In genomic region chr1:26724938-26725337, GRCh38 we compare ENCODE assay signal across 14 cellular contexts. TPM values are rescaled to one million over a fixed set of nuclear protein-coding genes. Genes with fewer than 3 reads are reported as not detected.
DNase-seq lines count a peak whose midpoint lies in the region; ATAC-seq, FAIRE-seq and TF ChIP-seq lines count a peak whose summit lies in the region.
"Had no signal": no experiment of that assay in that cellular context is flagged by ENCODE, and none has a peak within 500 bp of the region (broad histone marks: within the 10 kb centered on the region; RNA-seq: fewer than 3 reads in every experiment).

No MANE protein-coding gene starts in this region.

- no peak overlapping the region for H3T11ph ChIP-seq in H9 (ENCODE audit: low read length)

- no peak overlapping the region for H4K91ac ChIP-seq in H9 (ENCODE audit: insufficient read length, low read depth, low read length)

- no peak for FAIRE-seq in astrocyte (lab: Jason Lieb, UNC)

- no peak overlapping the region for H2BK120ac ChIP-seq in H9 (ENCODE audit: low read depth, low read length, poor library complexity, severe bottlenecking)

- no peak overlapping the region for H3K14ac ChIP-seq in H9 (ENCODE audit: insufficient read depth, low read length)

- no peak overlapping the region for H2BK5ac ChIP-seq in H9 (ENCODE audit: insufficient read length, low read length)

- no peak overlapping the region for H3K18ac ChIP-seq in H9 (ENCODE audit: insufficient read length, low read depth, low read length)

- no peak overlapping the region for H3K23ac ChIP-seq in H9 (ENCODE audit: insufficient read length, low read depth, low read length)

- no peak for TF ChIP-seq EP300 in sigmoid colon (IDR thresholded peaks at IDR 0.05)

- no peak overlapping the region for H2BK12ac ChIP-seq in H9 (ENCODE audit: insufficient read length, low read depth, low read length)

- H3K4me1 Mint-ChIP-seq in H9 (peaks cover 71 to 72% of the 10 kb centered on the region in 2 experiments), astrocyte (ENCODE audit: low read depth, unreplicated experiment) (peaks cover 66% of the 10 kb centered on the region), osteocyte (ENCODE audit: unreplicated experiment) (peaks cover 62% of the 10 kb centered on the region)

- no peak overlapping the region for H3K4me3 ChIP-seq in BLaER1 treated with 17β-estradiol and CSF1 and Interleukin-3, amounts not matched to agents 10 nM and 100 nM
- H3K4me3 ChIP-seq in astrocyte (ENCODE audit: insufficient read depth, low read depth, low read length) (no peak overlapping the region), mesodermal cell (ENCODE audit: extremely low read depth, insufficient read depth, low read length, poor library complexity, severe bottlenecking) (no peak overlapping the region), sigmoid colon (no peak overlapping the region)
- H3K4me3 ChIP-seq: lower lobe of right lung had no signal

- no peaks in the 10 kb centered on the region for H3K9me3 ChIP-seq in BLaER1 treated with 17β-estradiol and CSF1 and Interleukin-3, amounts not matched to agents 10 nM and 100 nM (replicated peaks in 1 of 11)
- H3K9me3 ChIP-seq in H9 (ENCODE audit: control insufficient read depth, low read depth, low read length) (no peaks in the 10 kb centered on the region), astrocyte (ENCODE audit: insufficient read depth, low read depth, low read length) (no peaks in the 10 kb centered on the region), mesodermal cell (ENCODE audit: control insufficient read depth, low read length) (no peaks in the 10 kb centered on the region), sigmoid colon (no peaks in the 10 kb centered on the region)
- H3K9me3 ChIP-seq: lower lobe of right lung, psoas muscle had no signal

- H2AFZ ChIP-seq in H9 (ENCODE audit: low read length) = no peak overlapping the region
- H2AFZ ChIP-seq in astrocyte (ENCODE audit: low read depth, low read length) = no peak overlapping the region

- peak overlapping the region; percentile 69 to 93 (median 86) for H3K4me2 ChIP-seq in BLaER1 treated with 17β-estradiol and CSF1 and Interleukin-3, amounts not matched to agents 10 nM and 100 nM
- H3K4me2 ChIP-seq in H9 (ENCODE audit: insufficient read depth, insufficient read length, low read length) (peak overlapping the region; percentile 74), astrocyte (ENCODE audit: low read length) (peak overlapping the region; percentile 1)

- TF ChIP-seq CTCF in H9 (conservative IDR thresholded peaks at IDR 0.05) (no peak), astrocyte (IDR thresholded peaks at IDR 0.05; ENCODE audit: insufficient read depth, low read depth, low read length) (no peak), osteocyte (IDR thresholded peaks at IDR 0.05) (no peak), sigmoid colon (IDR thresholded peaks at IDR 0.05) (no peak)

- H3K4me3 Mint-ChIP-seq in H9 (peak overlapping the region; percentile 43 to 72), astrocyte (ENCODE audit: unreplicated experiment) (peak overlapping the region; percentile 30), osteocyte (ENCODE audit: unreplicated experiment) (no peak overlapping the region)

- H2AK5ac ChIP-seq in H9 (ENCODE audit: insufficient read length, low read length) = no peak overlapping the region

- no CpG with 5 or more reads among the region's 1 CpG for WGBS in H9 (ENCODE audit: extremely low coverage, insufficient read length, low lambda C conversion rate)
- WGBS in mesodermal cell (ENCODE audit: insufficient coverage in 2 of 2), 2 experiments = 0% methylated on average over 1 of the region's 1 CpG; no CpG with 5 or more reads in 1 of the 2 experiments
- WGBS in sigmoid colon, 2 donors = 26 to 30% methylated on average over 1 of the region's 1 CpG

- H4K8ac ChIP-seq in H9 (replicated peaks; ENCODE audit: insufficient read length, low read depth, low read length) = no peak overlapping the region

- H2BK15ac ChIP-seq in H9 (ENCODE audit: low read depth, low read length) = no peak overlapping the region

- no peak overlapping the region for H2BK20ac ChIP-seq in H9 (ENCODE audit: low read depth, low read length, poor library complexity, severe bottlenecking)

- DNase-seq in H9 = peak; percentile 41
- peak; percentile 31 for DNase-seq in astrocyte (ENCODE audit: low read depth)
- DNase-seq in osteocyte (ENCODE audit: extremely low spot score, unreplicated experiment) = no peak
- DNase-seq in sigmoid colon = no peak
- no peak for DNase-seq in Ammon's horn (ENCODE audit: low spot score)
- DNase-seq: activated CD4-positive, alpha-beta T cell treated with anti-CD3 and anti-CD28 coated beads, Interleukin-2, amount 50 U/mL, for 1 hour; lower lobe of right lung; NCI-H1436 treated with DMSO at 0.1 percent for 48 hours; NCI-H82; psoas muscle; SW 1271 had no signal

- intact Hi-C loops in sigmoid colon (cut with DNase I) = loop anchor here (5.0 kb wide), 2 partner anchors 48 to 52 kb away; no protein-coding TSS in a partner anchor

- H3K4me1 ChIP-seq in BLaER1 treated with 17β-estradiol and CSF1 and Interleukin-3, amounts not matched to agents 10 nM and 100 nM = peaks cover 70 to 82% (median 74%) of the 10 kb centered on the region in 10 experiments
- peaks cover 14% of the 10 kb centered on the region; the same call in 1 of the 2 replicates for H3K4me1 ChIP-seq in H9 (ENCODE audit: insufficient read depth, low read length)
- H3K4me1 ChIP-seq in astrocyte (ENCODE audit: insufficient read depth, low read length) = peaks cover 33% of the 10 kb centered on the region
- peaks cover 54% of the 10 kb centered on the region for H3K4me1 ChIP-seq in mesodermal cell (ENCODE audit: control insufficient read depth, insufficient read depth, low read length, poor library complexity, severe bottlenecking)
- peaks cover 0 to 90% (median 78%) of the 10 kb centered on the region in 4 donors for H3K4me1 ChIP-seq in sigmoid colon

- no peak for TF ChIP-seq POLR2A in sigmoid colon (IDR thresholded peaks at IDR 0.05)

- H3K23me2 ChIP-seq in H9 (ENCODE audit: insufficient read length, low read depth, low read length, poor library complexity, severe bottlenecking) = no peaks in the 10 kb centered on the region

- H3K9ac ChIP-seq in BLaER1 treated with 17β-estradiol and CSF1 and Interleukin-3, amounts not matched to agents 10 nM and 100 nM = peak overlapping the region in 7 of 11 experiments; percentile 5 to 68 (median 62); a peak in 8 of 22 replicates
- H3K9ac ChIP-seq in H9 (ENCODE audit: extremely low read depth, insufficient read length, low read length) (no peak overlapping the region), astrocyte (ENCODE audit: low read length) (no peak overlapping the region)

- H3K27ac ChIP-seq in BLaER1 treated with 17β-estradiol and CSF1 and Interleukin-3, amounts not matched to agents 10 nM and 100 nM = peak overlapping the region in 1 of 11 experiments; percentile 74; a peak in 2 of 22 replicates
- H3K27ac ChIP-seq in H9 (ENCODE audit: insufficient read length, low read depth, low read length) (peak overlapping the region; percentile 48), astrocyte (ENCODE audit: low read depth, low read length) (no peak overlapping the region), mesodermal cell (ENCODE audit: low read depth, low read length, severe bottlenecking) (peak overlapping the region; percentile 96), sigmoid colon (peak overlapping the region in 2 of 4 donors; percentile 73 to 80)
- H3K27ac ChIP-seq: psoas muscle had no signal

- no peak overlapping the region for H3K4ac ChIP-seq in H9 (ENCODE audit: low read depth, low read length)

- H3K79me1 ChIP-seq in H9 (ENCODE audit: insufficient read depth, low read depth, low read length, poor library complexity, severe bottlenecking) = no peaks in the 10 kb centered on the region

- H3K79me2 ChIP-seq in H9 (ENCODE audit: insufficient read depth, low read length) = peaks cover 34% of the 10 kb centered on the region; the same call in 1 of the 2 replicates
- H3K79me2 ChIP-seq in astrocyte (ENCODE audit: insufficient read depth, low read length) = peaks cover 100% of the 10 kb centered on the region

- H3K36me3 Mint-ChIP-seq in H9 (ENCODE audit: insufficient read depth in 1 of 3, low read depth in 3 of 3) (peaks cover 5 to 19% (median 19%) of the 10 kb centered on the region in 3 experiments; a peak in 5 of 7 replicates), astrocyte (ENCODE audit: low read depth, unreplicated experiment) (peaks cover 7% of the 10 kb centered on the region), osteocyte (ENCODE audit: unreplicated experiment) (peaks cover 3% of the 10 kb centered on the region)

- H4K20me1 ChIP-seq in BLaER1 treated with 17β-estradiol and CSF1 and Interleukin-3, amounts not matched to agents 10 nM and 100 nM = peaks cover 100% of the 10 kb centered on the region in 11 experiments
- no peaks in the 10 kb centered on the region for H4K20me1 ChIP-seq in H9 (ENCODE audit: control insufficient read depth, insufficient read depth, insufficient read length)
- peaks cover 100% of the 10 kb centered on the region for H4K20me1 ChIP-seq in astrocyte (ENCODE audit: insufficient read depth, low read length)

- no peak overlapping the region for H3K56ac ChIP-seq in H9 (ENCODE audit: insufficient read length, low read depth, low read length)

- H3K27me3 ChIP-seq in BLaER1 treated with 17β-estradiol and CSF1 and Interleukin-3, amounts not matched to agents 10 nM and 100 nM = no peaks in the 10 kb centered on the region
- H3K27me3 ChIP-seq in H9 (ENCODE audit: insufficient read depth, low read length) (no peaks in the 10 kb centered on the region), astrocyte (ENCODE audit: insufficient read depth, low read length) (no peaks in the 10 kb centered on the region), sigmoid colon (no peaks in the 10 kb centered on the region)

- ATAC-seq in HG02588 (IDR thresholded peaks at IDR 0.05; ENCODE audit: unreplicated experiment) = no peak
- ATAC-seq: lower lobe of right lung had no signal

- peaks cover 30 to 64% (median 36%) of the 10 kb centered on the region in 11 experiments for H3K36me3 ChIP-seq in BLaER1 treated with 17β-estradiol and CSF1 and Interleukin-3, amounts not matched to agents 10 nM and 100 nM
- H3K36me3 ChIP-seq in astrocyte (ENCODE audit: insufficient read depth, low read length) = peaks cover 2% of the 10 kb centered on the region
- peaks cover 27% of the 10 kb centered on the region for H3K36me3 ChIP-seq in mesodermal cell (ENCODE audit: control insufficient read depth, insufficient read depth, low read length)
- peaks cover 0 to 5% (median 0%) of the 10 kb centered on the region in 4 donors for H3K36me3 ChIP-seq in sigmoid colon

- H3K9me3 Mint-ChIP-seq in H9 (no peaks in the 10 kb centered on the region), astrocyte (ENCODE audit: unreplicated experiment) (no peaks in the 10 kb centered on the region), osteocyte (ENCODE audit: unreplicated experiment) (no peaks in the 10 kb centered on the region)

- no peak overlapping the region for H4K5ac ChIP-seq in H9 (ENCODE audit: insufficient read length, low read depth, low read length)

- H3K27ac Mint-ChIP-seq in H9 (peak overlapping the region in 2 of 3 experiments; percentile 61 to 88; a peak in 4 of 7 replicates), astrocyte (ENCODE audit: unreplicated experiment) (peak overlapping the region; percentile 64), osteocyte (ENCODE audit: unreplicated experiment) (no peak overlapping the region)

- H3K27me3 Mint-ChIP-seq in H9 (ENCODE audit: low read depth) (no peaks in the 10 kb centered on the region), astrocyte (ENCODE audit: low read depth, unreplicated experiment) (no peaks in the 10 kb centered on the region), osteocyte (ENCODE audit: unreplicated experiment) (no peaks in the 10 kb centered on the region)

RNA-seq across cellular contexts. Expression of gene ARID1A, which starts 29.1 kb away (rescaled TPM):
- total RNA-seq in H9 (2021) = 133 and 147 TPM in 2 replicates
- total RNA-seq in astrocyte = 72.3 and 85.1 TPM in 2 replicates
- polyA plus RNA-seq in mesodermal cell (2013, experiment 1 of 2) = 59.9 TPM
- 51.2 TPM for polyA plus RNA-seq in mesodermal cell (2013, experiment 2 of 2)
- 70.0 and 78.7 TPM in 2 replicates for total RNA-seq in osteocyte
- total RNA-seq in sigmoid colon = 10 to 100 TPM; 20.7 to 47.1 (median 24.7) TPM
- polyA plus RNA-seq in sigmoid colon = 10 to 100 TPM in 2 of 3 donors, 1 to 10 TPM in 1; 7.2 to 36.7 (median 11.1) TPM

Comparison
In these comparisons a context has a peak if more than half of its experiments do, and no peak if none do; other contexts are left out.
1. H3K4me2 ChIP-seq: peak in every context shown above with its lines; median percentile 86 in BLaER1 treated with 17β-estradiol and CSF1 and Interleukin-3, amounts not matched to agents 10 nM and 100 nM; 74 in H9; 1 in astrocyte.
2. H3K9ac ChIP-seq: peak in BLaER1 treated with 17β-estradiol and CSF1 and Interleukin-3, amounts not matched to agents 10 nM and 100 nM (7 of 11); none in H9 (single experiment) and astrocyte (single experiment).
3. DNase-seq: peak in H9 (single experiment) and astrocyte (single experiment); none in osteocyte (single experiment), sigmoid colon (single experiment) and Ammon's horn (single experiment).